28 cellular contexts compared by ENCODE assay signal in genomic region chr7:98598846-98599615, GRCh38. TPM values are rescaled to one million over a fixed set of nuclear protein-coding genes. Genes with fewer than 3 reads are reported as not detected.
"Had no signal": no experiment of that assay in that cellular context is flagged by ENCODE, and none has a peak within 500 bp of the region (broad histone marks: within the 10 kb centered on the region; RNA-seq: fewer than 3 reads in every experiment).

No MANE protein-coding gene starts in this region.

- H3K27me3 Mint-ChIP-seq: activated CD4-positive, alpha-beta T cell treated with anti-CD3 and anti-CD28 coated beads, Interleukin-2, amount 10 ng/mL, durations not matched to agents 24 days and 14 days; activated naive CD4-positive, alpha-beta T cell treated with anti-CD3 and anti-CD28 coated beads, Interleukin-2, amount 10 ng/mL, durations not matched to agents 7 days and 5 days; activated naive CD8-positive, alpha-beta T cell treated with anti-CD3 and anti-CD28 coated beads for 36 hours had no signal

- DNase-seq: activated B cell treated with CpG ODN at 0.5 μM for 24 hours; activated CD4-positive, alpha-beta T cell treated with anti-CD3 and anti-CD28 coated beads for 1 hour; activated CD4-positive, alpha-beta T cell treated with anti-CD3 and anti-CD28 coated beads, Interleukin-2, amount 10 ng/mL, durations not matched to agents 24 days and 14 days; activated CD4-positive, alpha-beta T cell treated with anti-CD3 and anti-CD28 coated beads, Interleukin-2, amount 50 U/mL, for 48 hours; activated CD8-positive, alpha-beta memory T cell treated with anti-CD3 and anti-CD28 coated beads for 24 hours; activated gamma-delta T cell treated with Interleukin-2 at 50 U/mL for 16 hours; activated naive CD4-positive, alpha-beta T cell treated with anti-CD3 and anti-CD28 coated beads, Interleukin-2, amount 10 ng/mL, durations not matched to agents 7 days and 5 days; activated naive CD8-positive, alpha-beta T cell treated with anti-CD3 and anti-CD28 coated beads for 36 hours; activated T-cell treated with anti-CD3 and anti-CD28 coated beads for 4 hours; activated T-cell treated with anti-CD3 and anti-CD28 coated beads, Interleukin-2, amount 50 U/mL, for 72 hours; brain microvascular endothelial cell; Karpas-422; NCI-H146; NCI-H187 treated with DMSO at 0.1 percent for 48 hours; NCI-H2171; NCI-H2227 treated with DMSO at 0.1 percent for 48 hours; NCI-H510A; NCI-H526 treated with DMSO at 0.1 percent for 48 hours; NCI-H82; SIG-M5; T-cell; T-helper 2 cell; T1000 had no signal

- H3K4me3 ChIP-seq: cardiac muscle cell, K562 had no signal

- H3K36me3 Mint-ChIP-seq: activated naive CD4-positive, alpha-beta T cell treated with anti-CD3 and anti-CD28 coated beads, Interleukin-2, amount 10 ng/mL, durations not matched to agents 7 days and 5 days; activated naive CD8-positive, alpha-beta T cell treated with anti-CD3 and anti-CD28 coated beads for 36 hours; T-cell had no signal

- ATAC-seq: activated T-cell treated with anti-CD3 and anti-CD28 coated beads, Interleukin-2, amount 50 U/mL, for 72 hours; K562; T-cell had no signal

- H3K4me1 Mint-ChIP-seq: activated B cell treated with CpG ODN at 0.5 μM for 24 hours; activated CD4-positive, alpha-beta T cell treated with anti-CD3 and anti-CD28 coated beads, Interleukin-2, amount 10 ng/mL, durations not matched to agents 24 days and 14 days; activated naive CD4-positive, alpha-beta T cell treated with anti-CD3 and anti-CD28 coated beads, Interleukin-2, amount 10 ng/mL, durations not matched to agents 7 days and 5 days; activated naive CD8-positive, alpha-beta T cell treated with anti-CD3 and anti-CD28 coated beads for 36 hours; T-cell had no signal

- H3K9me3 Mint-ChIP-seq: activated B cell treated with CpG ODN at 0.5 μM for 24 hours; activated CD4-positive, alpha-beta T cell treated with anti-CD3 and anti-CD28 coated beads, Interleukin-2, amount 10 ng/mL, durations not matched to agents 24 days and 14 days; activated naive CD4-positive, alpha-beta T cell treated with anti-CD3 and anti-CD28 coated beads, Interleukin-2, amount 10 ng/mL, durations not matched to agents 7 days and 5 days; activated naive CD8-positive, alpha-beta T cell treated with anti-CD3 and anti-CD28 coated beads for 36 hours; activated T-cell treated with anti-CD3 and anti-CD28 coated beads, Interleukin-2, amount 50 U/mL, for 72 hours; activated T-helper 2 cell treated with anti-CD3 and anti-CD28 coated beads, Interferon-gamma antibody, Interleukin-2, Interleukin-4, amounts not matched to agents 10 μg/mL and 5 μg/mL and 100 μg/mL, durations not matched to agents 14 hours and 24 hours and 36 hours had no signal

- H3K36me3 ChIP-seq: brain microvascular endothelial cell, cardiac muscle cell had no signal

- H3K27ac Mint-ChIP-seq: activated B cell treated with CpG ODN at 0.5 μM for 24 hours; activated CD4-positive, alpha-beta T cell treated with anti-CD3 and anti-CD28 coated beads, Interleukin-2, amount 10 ng/mL, durations not matched to agents 24 days and 14 days; activated naive CD4-positive, alpha-beta T cell treated with anti-CD3 and anti-CD28 coated beads, Interleukin-2, amount 10 ng/mL, durations not matched to agents 7 days and 5 days; activated naive CD8-positive, alpha-beta T cell treated with anti-CD3 and anti-CD28 coated beads for 36 hours; activated T-cell treated with anti-CD3 and anti-CD28 coated beads, Interleukin-2, amount 50 U/mL, for 72 hours; activated T-helper 2 cell treated with anti-CD3 and anti-CD28 coated beads, Interferon-gamma antibody, Interleukin-2, Interleukin-4, amounts not matched to agents 10 μg/mL and 5 μg/mL and 100 μg/mL, durations not matched to agents 14 hours and 24 hours and 36 hours; T-cell had no signal

- H3K4me3 Mint-ChIP-seq: activated B cell treated with CpG ODN at 0.5 μM for 24 hours; activated CD4-positive, alpha-beta T cell treated with anti-CD3 and anti-CD28 coated beads, Interleukin-2, amount 10 ng/mL, durations not matched to agents 24 days and 14 days; activated naive CD4-positive, alpha-beta T cell treated with anti-CD3 and anti-CD28 coated beads, Interleukin-2, amount 10 ng/mL, durations not matched to agents 7 days and 5 days; activated naive CD8-positive, alpha-beta T cell treated with anti-CD3 and anti-CD28 coated beads for 36 hours; activated T-cell treated with anti-CD3 and anti-CD28 coated beads, Interleukin-2, amount 50 U/mL, for 72 hours; T-cell had no signal

- H3K27ac ChIP-seq: brain microvascular endothelial cell, cardiac muscle cell had no signal

- H3K27me3 ChIP-seq: brain microvascular endothelial cell, cardiac muscle cell had no signal

RNA-seq across cellular contexts. Expression of gene NPTX2, which starts 18.1 kb away (rescaled TPM):
- total RNA-seq: activated B cell treated with CpG ODN at 0.5 μM for 24 hours; activated CD4-positive, alpha-beta T cell treated with anti-CD3 and anti-CD28 coated beads, Interleukin-2, amount 10 ng/mL, durations not matched to agents 24 days and 14 days; activated naive CD8-positive, alpha-beta T cell treated with anti-CD3 and anti-CD28 coated beads for 36 hours; cardiac muscle cell; M059J; OCI-LY7 had no signal
- polyA plus RNA-seq: cardiac muscle cell, K562 had no signal
